Comparison of ENCODE assay signal across 18 cellular contexts in genomic region chr6:37016995-37017394, GRCh38. TPM values are rescaled to one million over a fixed set of nuclear protein-coding genes. Genes with fewer than 3 reads are reported as not detected.
DNase-seq lines count a peak whose midpoint lies in the region; ATAC-seq and TF ChIP-seq lines count a peak whose summit lies in the region.
"Had no signal": no experiment of that assay in that cellular context is flagged by ENCODE, and none has a peak within 500 bp of the region (broad histone marks: within the 10 kb centered on the region; RNA-seq: fewer than 3 reads in every experiment).

No MANE protein-coding gene starts in this region.

- H3K4me3 ChIP-seq in neural cell (ENCODE audit: low read length) (no peak overlapping the region), MM.1S (ENCODE audit: low read length) (no peak overlapping the region)
- H3K4me3 ChIP-seq: A549, GM12878 had no signal

- no peak for ATAC-seq in activated naive CD8-positive, alpha-beta T cell treated with anti-CD3 and anti-CD28 coated beads, Interleukin-2, amount 10 ng/mL, durations not matched to agents 7 days and 5 days (ENCODE audit: low read depth)
- ATAC-seq in stimulated activated naive CD8-positive, alpha-beta T cell treated with anti-CD3 and anti-CD28 coated beads, Interleukin-15, amount 100 ng/mL, for 72 hours: no peak
- no peak for ATAC-seq in T-cell (replicated peaks in 1 of 4)
- ATAC-seq: HCT116 had no signal

- peak overlapping the region; percentile 29 for H3K27ac ChIP-seq in angular gyrus (ENCODE audit: low read depth, low read length)
- peak overlapping the region; percentile 70 for H3K27ac ChIP-seq in neural cell (ENCODE audit: low read length)
- H3K27ac ChIP-seq in MM.1S (ENCODE audit: low read length): no peak overlapping the region

- H3K36me3 Mint-ChIP-seq in activated naive CD8-positive, alpha-beta T cell treated with anti-CD3 and anti-CD28 coated beads, Interleukin-2, amount 10 ng/mL, durations not matched to agents 7 days and 5 days: no peaks in the 10 kb centered on the region
- no peaks in the 10 kb centered on the region for H3K36me3 Mint-ChIP-seq in activated naive CD8-positive, alpha-beta T cell treated with anti-CD3 and anti-CD28 coated beads for 36 hours
- no peaks in the 10 kb centered on the region for H3K36me3 Mint-ChIP-seq in T-cell
- H3K36me3 Mint-ChIP-seq: CD4-positive, CD25-positive, alpha-beta regulatory T cell; IgD-negative memory B cell had no signal

- no peaks in the 10 kb centered on the region for H3K9me3 ChIP-seq in neural cell (ENCODE audit: low read length)
- no peaks in the 10 kb centered on the region for H3K9me3 ChIP-seq in MM.1S (replicated peaks; ENCODE audit: insufficient read depth, low read length)
- H3K9me3 ChIP-seq: A549 had no signal

- no peaks in the 10 kb centered on the region for H3K9me3 Mint-ChIP-seq in activated naive CD8-positive, alpha-beta T cell treated with anti-CD3 and anti-CD28 coated beads, Interleukin-2, amount 10 ng/mL, durations not matched to agents 7 days and 5 days
- H3K9me3 Mint-ChIP-seq in activated naive CD8-positive, alpha-beta T cell treated with anti-CD3 and anti-CD28 coated beads for 36 hours: no peaks in the 10 kb centered on the region
- no peaks in the 10 kb centered on the region for H3K9me3 Mint-ChIP-seq in stimulated activated naive CD8-positive, alpha-beta T cell treated with anti-CD3 and anti-CD28 coated beads, Interleukin-15, amount 100 ng/mL, for 72 hours
- no peaks in the 10 kb centered on the region for H3K9me3 Mint-ChIP-seq in T-cell
- H3K9me3 Mint-ChIP-seq: CD4-positive, CD25-positive, alpha-beta regulatory T cell; IgD-negative memory B cell had no signal

- H3K9me2 ChIP-seq in neural cell (ENCODE audit: insufficient read depth, low read length) (no peaks in the 10 kb centered on the region), MM.1S (replicated peaks; ENCODE audit: insufficient read depth, low read length) (no peaks in the 10 kb centered on the region)

- H3K79me2 ChIP-seq in neural cell (replicated peaks; ENCODE audit: insufficient read depth, low read length) (no peaks in the 10 kb centered on the region), MM.1S (ENCODE audit: low read length) (no peaks in the 10 kb centered on the region)

- H3F3A ChIP-seq in neural cell (ENCODE audit: insufficient read depth, low read length, poor library complexity, severe bottlenecking) (no peaks in the 10 kb centered on the region), MM.1S (ENCODE audit: insufficient read depth, low read length) (no peaks in the 10 kb centered on the region)

- H3K36me3 ChIP-seq in neural cell (ENCODE audit: insufficient read depth, low read length) (no peaks in the 10 kb centered on the region), MM.1S (replicated peaks; ENCODE audit: insufficient read depth, low read length) (no peaks in the 10 kb centered on the region)

- H3K4me1 Mint-ChIP-seq in activated naive CD8-positive, alpha-beta T cell treated with anti-CD3 and anti-CD28 coated beads, Interleukin-2, amount 10 ng/mL, durations not matched to agents 7 days and 5 days: peaks cover 37% of the 10 kb centered on the region
- H3K4me1 Mint-ChIP-seq in activated naive CD8-positive, alpha-beta T cell treated with anti-CD3 and anti-CD28 coated beads for 36 hours: peaks cover 22% of the 10 kb centered on the region
- peaks cover 36% of the 10 kb centered on the region for H3K4me1 Mint-ChIP-seq in stimulated activated naive CD8-positive, alpha-beta T cell treated with anti-CD3 and anti-CD28 coated beads, Interleukin-15, amount 100 ng/mL, for 72 hours
- H3K4me1 Mint-ChIP-seq in T-cell: peaks cover 30 to 36% (median 34%) of the 10 kb centered on the region in 3 donors

- H3K9ac ChIP-seq in neural cell (ENCODE audit: low read length) (peak overlapping the region; percentile 55), MM.1S (ENCODE audit: low read length) (no peak overlapping the region)

- H2AFZ ChIP-seq in neural cell (ENCODE audit: low read depth, low read length) (no peak overlapping the region), MM.1S (ENCODE audit: low read length) (no peak overlapping the region)

- no peak for TF ChIP-seq RAD21 in neural cell (conservative IDR thresholded peaks at IDR 0.05)

- POLR2A ChIA-PET in activated naive CD8-positive, alpha-beta T cell treated with anti-CD3 and anti-CD28 coated beads, Interleukin-2, amount 10 ng/mL, durations not matched to agents 7 days and 5 days (lab: Charles Lee): interaction anchor here (2.0 to 16.2 kb wide), 4 partner anchors 31 to 193 kb away, joined by 8 to 372 read pairs (median 24); partner anchors contain the start of genes C6orf89 and PIM1
- POLR2A ChIA-PET in T-cell (lab: Charles Lee): no interaction called here

- H3K4me2 ChIP-seq in neural cell (ENCODE audit: low read length): no peak overlapping the region
- H3K4me2 ChIP-seq in MM.1S (ENCODE audit: low read depth, low read length): no peak overlapping the region
- H3K4me2 ChIP-seq: A549 had no signal

- no peak for TF ChIP-seq EP300 in neural cell (conservative IDR thresholded peaks at IDR 0.05; ENCODE audit: poor library complexity, severe bottlenecking)

- peak overlapping the region; percentile 73 for H3K27ac Mint-ChIP-seq in activated naive CD8-positive, alpha-beta T cell treated with anti-CD3 and anti-CD28 coated beads, Interleukin-2, amount 10 ng/mL, durations not matched to agents 7 days and 5 days
- H3K27ac Mint-ChIP-seq in activated naive CD8-positive, alpha-beta T cell treated with anti-CD3 and anti-CD28 coated beads for 36 hours: no peak overlapping the region
- no peak overlapping the region for H3K27ac Mint-ChIP-seq in stimulated activated naive CD8-positive, alpha-beta T cell treated with anti-CD3 and anti-CD28 coated beads, Interleukin-15, amount 100 ng/mL, for 72 hours
- peak overlapping the region in 1 of 2 donors; percentile 28 for H3K27ac Mint-ChIP-seq in T-cell

- H3K27me3 Mint-ChIP-seq in activated naive CD8-positive, alpha-beta T cell treated with anti-CD3 and anti-CD28 coated beads, Interleukin-2, amount 10 ng/mL, durations not matched to agents 7 days and 5 days: no peaks in the 10 kb centered on the region
- H3K27me3 Mint-ChIP-seq in activated naive CD8-positive, alpha-beta T cell treated with anti-CD3 and anti-CD28 coated beads for 36 hours: no peaks in the 10 kb centered on the region
- H3K27me3 Mint-ChIP-seq in stimulated activated naive CD8-positive, alpha-beta T cell treated with anti-CD3 and anti-CD28 coated beads, Interleukin-15, amount 100 ng/mL, for 72 hours: no peaks in the 10 kb centered on the region
- H3K27me3 Mint-ChIP-seq in T-cell: no peaks in the 10 kb centered on the region
- H3K27me3 Mint-ChIP-seq: CD4-positive, CD25-positive, alpha-beta regulatory T cell; IgD-negative memory B cell had no signal

- DNase-seq in activated naive CD8-positive, alpha-beta T cell treated with anti-CD3 and anti-CD28 coated beads, Interleukin-2, amount 10 ng/mL, durations not matched to agents 7 days and 5 days: no peak
- DNase-seq in activated naive CD8-positive, alpha-beta T cell treated with anti-CD3 and anti-CD28 coated beads for 36 hours: no peak
- DNase-seq in superior temporal gyrus (ENCODE audit: extremely low spot score) (peak; percentile 14), MM.1S (no peak), T-cell (no peak)
- DNase-seq in stimulated activated naive CD8-positive, alpha-beta T cell treated with anti-CD3 and anti-CD28 coated beads, Interleukin-15, amount 100 ng/mL, for 72 hours: no peak
- DNase-seq: Calu3; CD4-positive, CD25-positive, alpha-beta regulatory T cell; NCI-H1092 treated with DMSO at 0.1 percent for 48 hours; NCI-H1930; NCI-H510A treated with DMSO at 0.1 percent for 48 hours; SHP77 had no signal

- no peak overlapping the region for H3K4me3 Mint-ChIP-seq in activated naive CD8-positive, alpha-beta T cell treated with anti-CD3 and anti-CD28 coated beads, Interleukin-2, amount 10 ng/mL, durations not matched to agents 7 days and 5 days
- no peak overlapping the region for H3K4me3 Mint-ChIP-seq in activated naive CD8-positive, alpha-beta T cell treated with anti-CD3 and anti-CD28 coated beads for 36 hours
- H3K4me3 Mint-ChIP-seq in stimulated activated naive CD8-positive, alpha-beta T cell treated with anti-CD3 and anti-CD28 coated beads, Interleukin-15, amount 100 ng/mL, for 72 hours: no peak overlapping the region
- no peak overlapping the region for H3K4me3 Mint-ChIP-seq in T-cell

- no peak for TF ChIP-seq CTCF in neural cell (IDR thresholded peaks at IDR 0.05; ENCODE audit: poor library complexity, severe bottlenecking)
- no peak for TF ChIP-seq CTCF in MM.1S (IDR thresholded peaks at IDR 0.05; ENCODE audit: low read length)

- CTCF ChIA-PET in T-cell (lab: Charles Lee): interaction anchor here (0.6 to 8.1 kb wide), 10 partner anchors 10 to 298 kb away, joined by 3 to 142 read pairs (median 12); partner anchors contain the start of genes C6orf89 (in 1 of the 2) and PIM1 (in 1 of the 2)

- H4K20me1 ChIP-seq in neural cell (ENCODE audit: insufficient read depth): no peaks in the 10 kb centered on the region
- H4K20me1 ChIP-seq in MM.1S (ENCODE audit: insufficient read depth, low read length): no peaks in the 10 kb centered on the region

- peaks cover 6% of the 10 kb centered on the region for H3K4me1 ChIP-seq in MM.1S (ENCODE audit: low read length)

- H3K27me3 ChIP-seq in neural cell (ENCODE audit: insufficient read depth, low read depth, low read length): no peaks in the 10 kb centered on the region
- no peaks in the 10 kb centered on the region for H3K27me3 ChIP-seq in MM.1S (replicated peaks; ENCODE audit: insufficient read depth, low read length)

TF ChIP-seq in neural cell, 6 proteins besides CTCF, POLR2A, EP300 and RAD21 (continues in another document):
- no peak for TF ChIP-seq MXI1 (conservative IDR thresholded peaks at IDR 0.05; ENCODE audit: poor library complexity, severe bottlenecking)
- no peak for TF ChIP-seq TAF1 (IDR thresholded peaks at IDR 0.05; ENCODE audit: low read depth)

RNA-seq across cellular contexts. Expression of gene FGD2, which starts 11.5 kb away (rescaled TPM):
- 10 to 100 TPM in 1 of 2 experiments, 1 to 10 TPM in 1; 9.8 to 12.4 TPM for total RNA-seq in activated naive CD8-positive, alpha-beta T cell treated with anti-CD3 and anti-CD28 coated beads, Interleukin-2, amount 10 ng/mL, durations not matched to agents 7 days and 5 days
- total RNA-seq in activated naive CD8-positive, alpha-beta T cell treated with anti-CD3 and anti-CD28 coated beads for 36 hours: 1 to 10 TPM; 1.7 to 1.8 TPM
- not detected in 2 replicates for polyA plus RNA-seq in neural cell
- not detected in 2 replicates for polyA minus RNA-seq in neural cell
- 10 to 100 TPM in 1 of 5 donors, 1 to 10 TPM in 4; 2.8 to 11.1 (median 3.3) TPM for total RNA-seq in T-cell
- polyA plus RNA-seq: A549 had no signal

RNA-seq across cellular contexts. Expression of gene MTCH1, which starts 31.0 kb away (rescaled TPM):
- total RNA-seq in activated naive CD8-positive, alpha-beta T cell treated with anti-CD3 and anti-CD28 coated beads, Interleukin-2, amount 10 ng/mL, durations not matched to agents 7 days and 5 days: 100 to 1,000 TPM; 135 to 139 TPM
- 100 to 1,000 TPM; 102 to 103 TPM for total RNA-seq in activated naive CD8-positive, alpha-beta T cell treated with anti-CD3 and anti-CD28 coated beads for 36 hours
- polyA plus RNA-seq in neural cell: 217 and 232 TPM in 2 replicates
- polyA minus RNA-seq in neural cell: 164 and 170 TPM in 2 replicates
- total RNA-seq in T-cell: 100 to 1,000 TPM; 146 to 185 (median 160) TPM
